ENCODE assay signal across 19 cellular contexts in genomic region chr9:93558503-93558902, GRCh38.
"Had no signal": no experiment of that assay in that cellular context is flagged by ENCODE, and none has a peak within 500 bp of the region (broad histone marks: within the 10 kb centered on the region; RNA-seq: fewer than 3 reads in every experiment).

No MANE protein-coding gene starts in this region.

- H3K4me1 ChIP-seq: tibial artery had no signal

- H3K27ac ChIP-seq: tibial artery had no signal

- H3K27ac Mint-ChIP-seq: activated T-cell treated with anti-CD3 and anti-CD28 coated beads, Interleukin-2, amount 50 U/mL, for 72 hours; nephron; stimulated activated naive CD8-positive, alpha-beta T cell treated with anti-CD3 and anti-CD28 coated beads, Interleukin-15, Interleukin-2, amounts not matched to agents 100 ng/mL and 50 ng/mL, for 24 hours had no signal

- DNase-seq: activated CD8-positive, alpha-beta memory T cell treated with anti-CD3 and anti-CD28 coated beads, Interleukin-2, amount 50 U/mL, for 48 hours; activated effector memory CD4-positive, alpha-beta T cell treated with Interleukin-2 at 50 U/mL for 16 hours; activated naive CD4-positive, alpha-beta T cell treated with anti-CD3 and anti-CD28 coated beads, Interleukin-2, amount 50 U/mL, for 16 hours; activated T-cell treated with anti-CD3 and anti-CD28 coated beads, Interleukin-2, amount 50 U/mL, for 72 hours; central memory CD4-positive, alpha-beta T cell; effector memory CD4-positive, alpha-beta T cell; foreskin melanocyte; hippocampal formation; kidney glomerular epithelial cell; left ventricle myocardium superior; midbrain; nucleus accumbens; stimulated activated CD4-positive, alpha-beta T cell treated with anti-CD3 and anti-CD28 coated beads, Interleukin-2, amount 100 ng/mL, for 48 hours; T-helper 9 cell; tibial artery had no signal

- FAIRE-seq: astrocyte, endothelial cell of umbilical vein had no signal

- H3K9me3 Mint-ChIP-seq: activated T-cell treated with anti-CD3 and anti-CD28 coated beads, Interleukin-2, amount 50 U/mL, for 72 hours; nephron; stimulated activated naive CD8-positive, alpha-beta T cell treated with anti-CD3 and anti-CD28 coated beads, Interleukin-15, Interleukin-2, amounts not matched to agents 100 ng/mL and 50 ng/mL, for 24 hours had no signal

- H3K27me3 ChIP-seq: tibial artery had no signal

- H3K27me3 Mint-ChIP-seq: stimulated activated naive CD8-positive, alpha-beta T cell treated with anti-CD3 and anti-CD28 coated beads, Interleukin-15, Interleukin-2, amounts not matched to agents 100 ng/mL and 50 ng/mL, for 24 hours had no signal

- H3K4me3 ChIP-seq: tibial artery had no signal

- H3K4me3 Mint-ChIP-seq: activated T-cell treated with anti-CD3 and anti-CD28 coated beads, Interleukin-2, amount 50 U/mL, for 72 hours; nephron; stimulated activated naive CD8-positive, alpha-beta T cell treated with anti-CD3 and anti-CD28 coated beads, Interleukin-15, Interleukin-2, amounts not matched to agents 100 ng/mL and 50 ng/mL, for 24 hours had no signal

- H3K9me3 ChIP-seq: tibial artery had no signal
